Comparison of ENCODE assay signal across 10 cellular contexts in genomic region chr4:138981930-138982390, GRCh38. TPM values are rescaled to one million over a fixed set of nuclear protein-coding genes. Genes with fewer than 3 reads are reported as not detected.
DNase-seq lines count a peak whose midpoint lies in the region; ATAC-seq and TF ChIP-seq lines count a peak whose summit lies in the region.
"Had no signal": no experiment of that assay in that cellular context is flagged by ENCODE, and none has a peak within 500 bp of the region (broad histone marks: within the 10 kb centered on the region; RNA-seq: fewer than 3 reads in every experiment).

No MANE protein-coding gene starts in this region.

- no peaks in the 10 kb centered on the region for H3K9me3 ChIP-seq in neutrophil

- no peaks in the 10 kb centered on the region for H3K27me3 ChIP-seq in neutrophil

- no peak for TF ChIP-seq CTCF in neutrophil (IDR thresholded peaks at IDR 0.05)

- H3K4me3 ChIP-seq in neutrophil (ENCODE audit: low read depth in 1 of 2, low read length in 1 of 2), result no peak overlapping the region

- peak; percentile 87 to 90 for DNase-seq in AML-193 (lab: John Stamatoyannopoulos, UW)
- DNase-seq in NCI-H460 (ENCODE audit: extremely low read depth, low read depth), result peak; percentile 14
- no peak for DNase-seq in SK-N-DZ (ENCODE audit: low spot score)
- no peak for DNase-seq in epidermal melanocyte (ENCODE audit: insufficient read length, low spot score)
- DNase-seq in NK-92 treated with Interleukin-12 subunit alpha and Interleukin-12 subunit beta, amount 100 ng/mL, for 24 hours (lab: John Stamatoyannopoulos, UW), result no peak
- DNase-seq: stimulated activated CD4-positive, alpha-beta T cell treated with anti-CD3 and anti-CD28 coated beads, Interleukin-4, amount 100 ng/mL, for 4 hours had no signal

- ATAC-seq in esophagus mucosa, result peak; percentile 60
- ATAC-seq in GM21529 (IDR thresholded peaks at IDR 0.05; ENCODE audit: unreplicated experiment), result no peak

- H3K4me1 ChIP-seq in neutrophil (ENCODE audit: control insufficient read depth in 1 of 2, insufficient read depth in 1 of 2, low read depth in 1 of 2, low read length in 1 of 2), result peaks cover 26 to 31% of the 10 kb centered on the region in 2 experiments

- H3K36me3 ChIP-seq in neutrophil, result no peaks in the 10 kb centered on the region

- H3K27ac ChIP-seq in neutrophil, result peak overlapping the region; percentile 75
- H3K27ac ChIP-seq: KMS-11 had no signal

RNA-seq across cellular contexts. Expression of gene NOCT, which starts 33.6 kb away (rescaled TPM):
- 19.7 and 20.2 TPM in 2 replicates for total RNA-seq in NCI-H460 (2014; rRNA removed; shearing (Covaris generic))
- polyA plus RNA-seq in NCI-H460 (2014; cell fraction: nucleus; rRNA removed), result 5.0 and 11.9 TPM in 2 replicates
- 11.2 TPM for total RNA-seq in esophagus mucosa
- polyA plus RNA-seq in SK-N-DZ (2014; cell fraction: cytosol; rRNA removed), result 3.9 and 5.2 TPM in 2 replicates
- 2.9 and 4.3 TPM in 2 replicates for polyA plus RNA-seq in SK-N-DZ (2014; cell fraction: nucleus; rRNA removed)

Comparison
In these comparisons a context has a peak if more than half of its experiments do, and no peak if none do; other contexts are left out.
1. DNase-seq: peak in AML-193 (2 of 2) and NCI-H460 (single experiment); none in SK-N-DZ (single experiment), epidermal melanocyte (single experiment) and NK-92 treated with Interleukin-12 subunit alpha and Interleukin-12 subunit beta, amount 100 ng/mL, for 24 hours (single experiment).